11 cellular contexts compared by ENCODE assay signal in genomic region chr4:133146192-133146573, GRCh38. TPM values are rescaled to one million over a fixed set of nuclear protein-coding genes. Genes with fewer than 3 reads are reported as not detected.
DNase-seq lines count a peak whose midpoint lies in the region; ATAC-seq, FAIRE-seq and TF ChIP-seq lines count a peak whose summit lies in the region.
"Had no signal": no experiment of that assay in that cellular context is flagged by ENCODE, and none has a peak within 500 bp of the region (broad histone marks: within the 10 kb centered on the region; RNA-seq: fewer than 3 reads in every experiment).

No MANE protein-coding gene starts in this region.

- BruUV-seq in endothelial cell of umbilical vein (replicated peaks; lab: Mats Ljungman, UMichigan), result no TSS peak

- H3K36me3 ChIP-seq in DND-41 (ENCODE audit: insufficient read depth, low read length) (peaks cover 6% of the 10 kb centered on the region; the same call in 1 of the 2 replicates), Loucy (ENCODE audit: insufficient read depth, low read length) (no peaks in the 10 kb centered on the region), endothelial cell of umbilical vein (ENCODE audit: control insufficient read depth in 2 of 2, extremely low read depth in 1 of 2, insufficient read depth in 2 of 2, low read length in 2 of 2) (no peaks in the 10 kb centered on the region)
- H3K36me3 ChIP-seq: neutrophil had no signal

- H3K4me3 Mint-ChIP-seq in osteocyte (ENCODE audit: unreplicated experiment) (peak overlapping the region; percentile 90), T-helper 17 cell (no peak overlapping the region)

- H3K4me1 ChIP-seq in DND-41 (ENCODE audit: insufficient read depth, low read length), result peaks cover 43% of the 10 kb centered on the region
- peaks cover 45% of the 10 kb centered on the region for H3K4me1 ChIP-seq in Loucy (ENCODE audit: insufficient read depth, low read length, poor library complexity, severe bottlenecking)
- peaks cover 17% of the 10 kb centered on the region for H3K4me1 ChIP-seq in endothelial cell of umbilical vein (ENCODE audit: control insufficient read depth, extremely low read depth, insufficient read depth, low read length)

- no peak for FAIRE-seq in endothelial cell of umbilical vein (lab: Jason Lieb, UNC)

- H3K27me3 ChIP-seq in DND-41 (ENCODE audit: insufficient read depth, low read length, poor library complexity) (no peaks in the 10 kb centered on the region), Loucy (ENCODE audit: insufficient read depth, low read length, poor library complexity, severe bottlenecking) (no peaks in the 10 kb centered on the region), endothelial cell of umbilical vein (ENCODE audit: control insufficient read depth in 2 of 2, insufficient read depth in 2 of 2, low read length in 2 of 2) (no peaks in the 10 kb centered on the region)

- DNase-seq in DND-41 (no peak), endothelial cell of umbilical vein (ENCODE audit: low read depth, low spot score) (no peak), osteocyte (ENCODE audit: extremely low spot score, unreplicated experiment) (no peak), T-helper 17 cell (no peak), SW 1271 (lab: John Stamatoyannopoulos, UW) (no peak)
- DNase-seq: activated CD4-positive, CD25-positive, alpha-beta regulatory T cell treated with anti-CD3 and anti-CD28 coated beads, Interleukin-2, amount 50 U/mL, for 72 hours; activated naive CD4-positive, alpha-beta T cell treated with anti-CD3 and anti-CD28 coated beads, Interleukin-2, amount 50 U/mL, for 16 hours had no signal

- H3K9ac ChIP-seq in DND-41 (ENCODE audit: low read depth, low read length), result no peak overlapping the region
- no peak overlapping the region for H3K9ac ChIP-seq in Loucy (ENCODE audit: low read depth, low read length, poor library complexity, severe bottlenecking)
- peak overlapping the region; percentile 72 for H3K9ac ChIP-seq in endothelial cell of umbilical vein (replicated peaks; ENCODE audit: extremely low read depth, insufficient read depth, low read length)

- H3K27ac ChIP-seq in DND-41 (ENCODE audit: low read length), result peak overlapping the region; percentile 53; the same call in 1 of the 2 replicates
- peak overlapping the region; percentile 60 for H3K27ac ChIP-seq in endothelial cell of umbilical vein (ENCODE audit: insufficient read depth, low read depth, low read length)
- H3K27ac ChIP-seq: neutrophil had no signal

- H3F3A ChIP-seq in Loucy (ENCODE audit: low read depth), result no peaks in the 10 kb centered on the region; the same call in none of the 2 replicates

- no peak overlapping the region for H3K4me3 ChIP-seq in DND-41 (ENCODE audit: low read depth in 1 of 2, low read length in 2 of 2)
- peak overlapping the region; percentile 80 for H3K4me3 ChIP-seq in Loucy (ENCODE audit: low read length, poor library complexity, severe bottlenecking)
- H3K4me3 ChIP-seq in endothelial cell of umbilical vein (replicated peaks in 1 of 3; ENCODE audit: insufficient read depth in 1 of 3, low read depth in 1 of 3, low read length in 3 of 3), result peak overlapping the region; percentile 72 to 83 (median 77)

- no peak for TF ChIP-seq POLR2A in endothelial cell of umbilical vein (IDR thresholded peaks at IDR 0.05; ENCODE audit: low read depth, low read length)

- H3K9me3 Mint-ChIP-seq in osteocyte (ENCODE audit: unreplicated experiment), result no peaks in the 10 kb centered on the region

- CTCF ChIA-PET in endothelial cell of umbilical vein (lab: Charles Lee), result interaction anchor here (0.9 to 3.4 kb wide), 60 partner anchors 9 to 1792 kb away, joined by 3 to 55 read pairs (median 4); no protein-coding TSS in a partner anchor

- H3K4me2 ChIP-seq in DND-41 (ENCODE audit: insufficient read depth, low read length), result no peak overlapping the region
- H3K4me2 ChIP-seq in Loucy (ENCODE audit: low read depth, low read length, poor library complexity, severe bottlenecking), result peak overlapping the region; percentile 90
- peak overlapping the region; percentile 100 for H3K4me2 ChIP-seq in endothelial cell of umbilical vein (ENCODE audit: insufficient read depth, low read length)

- H3K9me1 ChIP-seq in endothelial cell of umbilical vein (replicated peaks; ENCODE audit: control insufficient read depth, extremely low read depth, insufficient read depth, low read length), result no peaks in the 10 kb centered on the region

- TF ChIP-seq CTCF in DND-41 (IDR thresholded peaks at IDR 0.05; ENCODE audit: borderline replicate concordance, extremely low read depth, low read length, poor library complexity, severe bottlenecking) (no peak), Loucy (conservative IDR thresholded peaks at IDR 0.05; ENCODE audit: low read length) (no peak), endothelial cell of umbilical vein (IDR thresholded peaks at IDR 0.05; ENCODE audit: extremely low read depth in 1 of 2, insufficient read depth in 1 of 2, low read depth in 1 of 2, low read length in 2 of 2) (no peak), osteocyte (IDR thresholded peaks at IDR 0.05) (no peak)

- no peak overlapping the region for H2AFZ ChIP-seq in DND-41 (ENCODE audit: low read depth, low read length)
- H2AFZ ChIP-seq in Loucy (ENCODE audit: low read length), result no peak overlapping the region
- H2AFZ ChIP-seq in endothelial cell of umbilical vein (ENCODE audit: low read depth, low read length), result peak overlapping the region; percentile 99

- no peaks in the 10 kb centered on the region for H4K20me1 ChIP-seq in DND-41 (ENCODE audit: insufficient read depth, low read length)
- no peaks in the 10 kb centered on the region for H4K20me1 ChIP-seq in Loucy (ENCODE audit: insufficient read depth, low read length, poor library complexity, severe bottlenecking)
- H4K20me1 ChIP-seq in endothelial cell of umbilical vein (replicated peaks; ENCODE audit: control insufficient read depth, extremely low read depth, insufficient read depth, low read length), result no peaks in the 10 kb centered on the region

- H3K36me3 Mint-ChIP-seq in osteocyte (ENCODE audit: unreplicated experiment), result no peaks in the 10 kb centered on the region
- H3K36me3 Mint-ChIP-seq in T-helper 17 cell (ENCODE audit: low read depth), result peaks cover 2% of the 10 kb centered on the region

- intact Hi-C loops in endothelial cell of umbilical vein (cut with micrococcal nuclease), result loop anchor here (1.0 to 10.0 kb wide), 13 partner anchors 146 to 1789 kb away; partner anchors contain the start of gene PABPC4L

- dilution Hi-C loops in endothelial cell of umbilical vein (cut with MboI; ENCODE audit: extremely low pct_ligation_motif_present, low sequenced_read_pairs), result no loop called here

- H3K4me1 Mint-ChIP-seq in osteocyte (ENCODE audit: unreplicated experiment) (peaks cover 32% of the 10 kb centered on the region), T-helper 17 cell (peaks cover 3% of the 10 kb centered on the region)

- H3K79me2 ChIP-seq in DND-41 (ENCODE audit: insufficient read depth, low read length) (no peaks in the 10 kb centered on the region), Loucy (ENCODE audit: insufficient read depth, low read length) (no peaks in the 10 kb centered on the region), endothelial cell of umbilical vein (ENCODE audit: control insufficient read depth, insufficient read depth, low read length) (peaks cover 15% of the 10 kb centered on the region)

- H3K27me3 Mint-ChIP-seq in osteocyte (ENCODE audit: unreplicated experiment), result peaks cover 8% of the 10 kb centered on the region
- peaks cover 63% of the 10 kb centered on the region for H3K27me3 Mint-ChIP-seq in T-helper 17 cell

- H3K9me2 ChIP-seq in Loucy (replicated peaks; ENCODE audit: low read depth, low read length), result no peaks in the 10 kb centered on the region

- POLR2A ChIA-PET in endothelial cell of umbilical vein (lab: Charles Lee), result interaction anchor here (1.0 kb wide), 1 partner anchor 16 kb away, joined by 3 read pairs; no protein-coding TSS in a partner anchor

- ATAC-seq in DND-41 (ENCODE audit: insufficient read depth, low read depth), result no peak
- ATAC-seq in T-helper 17 cell, result no peak
- ATAC-seq in GM18498 (IDR thresholded peaks at IDR 0.05; ENCODE audit: unreplicated experiment), result no peak
- no peak for ATAC-seq in GM21515 (IDR thresholded peaks at IDR 0.05; ENCODE audit: unreplicated experiment)

- H3K27ac Mint-ChIP-seq in osteocyte (ENCODE audit: unreplicated experiment), result no peak overlapping the region
- no peak overlapping the region for H3K27ac Mint-ChIP-seq in T-helper 17 cell

- peaks cover 42% of the 10 kb centered on the region for H3K9me3 ChIP-seq in DND-41 (ENCODE audit: insufficient read depth, low read length, severe bottlenecking)
- H3K9me3 ChIP-seq in Loucy (ENCODE audit: insufficient read depth, low read depth, low read length), result no peaks in the 10 kb centered on the region
- H3K9me3 ChIP-seq in endothelial cell of umbilical vein (replicated peaks; ENCODE audit: control insufficient read depth, insufficient read depth, low read length), result no peaks in the 10 kb centered on the region
- H3K9me3 ChIP-seq in T-helper 17 cell (ENCODE audit: control insufficient read depth, low read length, poor library complexity, severe bottlenecking), result no peaks in the 10 kb centered on the region
- H3K9me3 ChIP-seq: neutrophil had no signal

TF ChIP-seq in endothelial cell of umbilical vein, 7 proteins besides CTCF, POLR2A, EP300 and RAD21 (continues in another document):
- no peak for TF ChIP-seq POLR2AphosphoS5 (IDR thresholded peaks at IDR 0.05; ENCODE audit: insufficient read depth, low read depth, low read length)
- TF ChIP-seq MYC (IDR thresholded peaks at IDR 0.05; ENCODE audit: low read depth, low read length), result no peak
- TF ChIP-seq JUN (IDR thresholded peaks at IDR 0.05; ENCODE audit: borderline replicate concordance, insufficient read depth, insufficient read length, low read depth), result no peak
- TF ChIP-seq GATA2 (IDR thresholded peaks at IDR 0.05; ENCODE audit: insufficient read depth, insufficient read length, low read depth, low read length), result no peak
- no peak for TF ChIP-seq FOS (IDR thresholded peaks at IDR 0.05; ENCODE audit: borderline replicate concordance, insufficient read depth, low read length)
- TF ChIP-seq MAX (IDR thresholded peaks at IDR 0.05; ENCODE audit: insufficient read depth, insufficient read length), result no peak

RNA-seq across cellular contexts. Expression of gene PCDH10, which starts 2.9 kb away (rescaled TPM):
- total RNA-seq in endothelial cell of umbilical vein (56.5 and 91.7 TPM in 2 replicates), osteocyte (11.0 and 14.6 TPM in 2 replicates), T-helper 17 cell (not detected)
- polyA plus RNA-seq in endothelial cell of umbilical vein, result 91.0 and 100 TPM in 2 replicates
- polyA plus RNA-seq in endothelial cell of umbilical vein (2011; cell fraction: cytosol; rRNA removed), result 43.1 and 52.3 TPM in 2 replicates
- polyA plus RNA-seq in endothelial cell of umbilical vein (2011; cell fraction: nucleus; rRNA removed), result 108 and 116 TPM in 2 replicates
- polyA plus RNA-seq in endothelial cell of umbilical vein (2012), result 36.4 and 39.3 TPM in 2 replicates
- polyA minus RNA-seq in endothelial cell of umbilical vein, result 198 and 205 TPM in 2 replicates
- 2.3 TPM for polyA minus RNA-seq in endothelial cell of umbilical vein (2011; cell fraction: cytosol; rRNA and poly(A)+ RNA removed)
- 216 and 263 TPM in 2 replicates for polyA minus RNA-seq in endothelial cell of umbilical vein (2011; cell fraction: nucleus; rRNA and poly(A)+ RNA removed)

Comparison
In these comparisons a context has a peak if more than half of its experiments do, and no peak if none do; other contexts are left out.
1. H3K4me3 ChIP-seq: peak in Loucy (single experiment) and endothelial cell of umbilical vein (3 of 3); none in DND-41 (0 of 2).
2. RNA of gene PCDH10, which starts 2.9 kb away (total RNA-seq): 56.5 to 91.7 TPM in endothelial cell of umbilical vein and 11.0 to 14.6 TPM in osteocyte; not detected in T-helper 17 cell; every median in the first group is over 10 times any median in the second.